1 cellular context compared by ENCODE assay signal in genomic region chr1:220690140-220691038, GRCh38.
TF ChIP-seq lines count a peak whose summit lies in the region.

TSS of gene C1orf115 (plus strand) at chr1:220690363. CDS start at chr1:220690403, 40 bp downstream.

TF ChIP-seq in HepG2, 621 proteins besides CTCF, POLR2A, EP300 and RAD21 (continued from another document and continues in another):
- no peak for TF ChIP-seq NFAT5 (CRISPR knock-in tag; IDR thresholded peaks at IDR 0.05)
- TF ChIP-seq BATF2 (CRISPR knock-in tag; IDR thresholded peaks at IDR 0.05) = peak; percentile 72; the same call in 1 of the 2 replicates
- TF ChIP-seq ZNF33B (CRISPR knock-in tag; IDR thresholded peaks at IDR 0.05) = peak; percentile 75; the same call in 1 of the 2 replicates
- TF ChIP-seq AGO1 (IDR thresholded peaks at IDR 0.05; ENCODE audit: low read depth, low read length, poor library complexity, severe bottlenecking) = no peak
- TF ChIP-seq PCBP1 (IDR thresholded peaks at IDR 0.05; ENCODE audit: borderline replicate concordance, low read depth, low read length) = no peak
- TF ChIP-seq THAP9 (CRISPR knock-in tag; IDR thresholded peaks at IDR 0.05; ENCODE audit: borderline replicate concordance) = no peak
- no peak for TF ChIP-seq ZBTB1 (CRISPR knock-in tag; IDR thresholded peaks at IDR 0.05; ENCODE audit: borderline replicate concordance)
- peak; percentile 68; the same call in 1 of the 2 replicates for TF ChIP-seq MED1 (CRISPR knock-in tag; IDR thresholded peaks at IDR 0.05)
- TF ChIP-seq ZEB1 (IDR thresholded peaks at IDR 0.05; ENCODE audit: insufficient replicate concordance, low read depth) = peak; percentile 64
- peak; percentile 75 for TF ChIP-seq ZNF564 (CRISPR knock-in tag; IDR thresholded peaks at IDR 0.05)
- TF ChIP-seq TIGD3 (CRISPR knock-in tag; IDR thresholded peaks at IDR 0.05; ENCODE audit: borderline replicate concordance) = no peak
- TF ChIP-seq HNRNPL (IDR thresholded peaks at IDR 0.05; ENCODE audit: low read depth, low read length) = no peak
- 0 out of 2 replicates have a peak, but pooled peaks have one; percentile 50 for TF ChIP-seq TGIF2 (CRISPR knock-in tag; IDR thresholded peaks at IDR 0.05)
- no peak for TF ChIP-seq MEF2D (CRISPR knock-in tag; IDR thresholded peaks at IDR 0.05)
- TF ChIP-seq RELA (CRISPR knock-in tag; IDR thresholded peaks at IDR 0.05) = peak; percentile 83; the same call in 1 of the 2 replicates
- TF ChIP-seq ZBTB4 (CRISPR knock-in tag; IDR thresholded peaks at IDR 0.05; ENCODE audit: borderline replicate concordance) = no peak
- no peak for TF ChIP-seq ZFAT (CRISPR knock-in tag; conservative IDR thresholded peaks at IDR 0.05)
- peak; percentile 68; the same call in 1 of the 2 replicates for TF ChIP-seq ZSCAN21 (CRISPR knock-in tag; IDR thresholded peaks at IDR 0.05; ENCODE audit: borderline replicate concordance)
- no peak for TF ChIP-seq ZBTB46 (CRISPR knock-in tag; IDR thresholded peaks at IDR 0.05; ENCODE audit: borderline replicate concordance)
- no peak for TF ChIP-seq IKZF1 (IDR thresholded peaks at IDR 0.05)
- peak; percentile 73; the same call in 1 of the 2 replicates for TF ChIP-seq KLF6 (CRISPR knock-in tag; IDR thresholded peaks at IDR 0.05)
- 0 out of 2 replicates have a peak, but pooled peaks have one; percentile 27 for TF ChIP-seq CEBPG (CRISPR knock-in tag; IDR thresholded peaks at IDR 0.05)
- TF ChIP-seq ESRRA (CRISPR knock-in tag; IDR thresholded peaks at IDR 0.05; ENCODE audit: low read depth) = peak; percentile 82
- peak; percentile 46; the same call in 1 of the 2 replicates for TF ChIP-seq MXD3 (CRISPR knock-in tag; IDR thresholded peaks at IDR 0.05)
- TF ChIP-seq ZNF496 (CRISPR knock-in tag; IDR thresholded peaks at IDR 0.05; ENCODE audit: insufficient replicate concordance) = no peak
- no peak for TF ChIP-seq HNRNPUL1 (IDR thresholded peaks at IDR 0.05; ENCODE audit: low read depth, low read length)
- 0 out of 2 replicates have a peak, but pooled peaks have one; percentile 33 for TF ChIP-seq ZNF644 (CRISPR knock-in tag; IDR thresholded peaks at IDR 0.05; ENCODE audit: low read depth)
- TF ChIP-seq ZNF256 (CRISPR knock-in tag; conservative IDR thresholded peaks at IDR 0.05) = no peak
- peak; percentile 93 for TF ChIP-seq PATZ1 (CRISPR knock-in tag; IDR thresholded peaks at IDR 0.05)
- peak; percentile 84 for TF ChIP-seq ZFY (CRISPR knock-in tag; IDR thresholded peaks at IDR 0.05)
- TF ChIP-seq ZNF703 (CRISPR knock-in tag; IDR thresholded peaks at IDR 0.05; ENCODE audit: borderline replicate concordance) = no peak
- TF ChIP-seq GRHL1 (CRISPR knock-in tag; conservative IDR thresholded peaks at IDR 0.05) = no peak
- peak; percentile 37; the same call in 1 of the 2 replicates for TF ChIP-seq ZNF747 (CRISPR knock-in tag; IDR thresholded peaks at IDR 0.05; ENCODE audit: borderline replicate concordance)
- TF ChIP-seq CREB1 (IDR thresholded peaks at IDR 0.05) = no peak
- TF ChIP-seq CREB1 (CRISPR knock-in tag; IDR thresholded peaks at IDR 0.05) = no peak
